14 cellular contexts compared by ENCODE assay signal in the genomic region with DNA sequence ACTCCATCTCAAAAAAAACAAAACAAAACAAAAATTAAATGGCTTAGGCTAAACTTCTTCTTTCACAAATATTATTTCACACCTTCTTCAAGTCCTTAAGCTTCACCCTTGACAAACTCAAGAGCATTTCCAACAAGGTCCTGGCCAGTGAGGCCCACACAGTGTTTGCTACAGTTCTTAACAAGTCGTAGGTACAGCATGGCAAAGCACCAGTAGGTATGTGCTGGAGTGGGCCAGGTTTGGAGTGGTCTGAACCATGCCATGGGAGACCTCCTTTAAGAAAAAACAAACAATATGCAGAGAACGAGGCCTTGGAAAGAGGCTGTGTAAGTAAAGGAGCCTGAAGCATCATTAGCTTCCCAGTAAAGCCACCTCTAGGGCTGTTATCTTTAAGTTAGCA.
"Had no signal": no experiment of that assay in that cellular context is flagged by ENCODE, and none has a peak within 500 bp of the region (broad histone marks: within the 10 kb centered on the region; RNA-seq: fewer than 3 reads in every experiment).

No MANE protein-coding gene starts in this region.

- H3K27ac ChIP-seq: cardiac muscle cell, WERI-Rb-1 had no signal

- H3K4me3 ChIP-seq: adrenal gland, cardiac muscle cell had no signal

- H3K36me3 ChIP-seq: adrenal gland, cardiac muscle cell, WERI-Rb-1 had no signal

- ATAC-seq: activated CD8-positive, alpha-beta memory T cell treated with anti-CD3 and anti-CD28 coated beads, Interleukin-2, amount 10 ng/mL, durations not matched to agents 7 days and 5 days; esophagus mucosa; natural killer cell had no signal

- H3K27me3 ChIP-seq: adrenal gland, cardiac muscle cell had no signal

- H3K4me3 Mint-ChIP-seq: activated CD4-positive, alpha-beta memory T cell treated with anti-CD3 and anti-CD28 coated beads for 36 hours; activated CD8-positive, alpha-beta memory T cell treated with anti-CD3 and anti-CD28 coated beads, Interleukin-2, amount 10 ng/mL, durations not matched to agents 7 days and 5 days; activated naive CD4-positive, alpha-beta T cell treated with anti-CD3 and anti-CD28 coated beads, Interleukin-2, amount 10 ng/mL, durations not matched to agents 7 days and 5 days; immature natural killer cell; natural killer cell; stimulated activated naive CD8-positive, alpha-beta T cell treated with anti-CD3 and anti-CD28 coated beads, Interleukin-15, Interleukin-2, amounts not matched to agents 100 ng/mL and 50 ng/mL, for 24 hours had no signal

- H3K9me3 Mint-ChIP-seq: activated CD4-positive, alpha-beta memory T cell treated with anti-CD3 and anti-CD28 coated beads for 36 hours; activated naive CD4-positive, alpha-beta T cell treated with anti-CD3 and anti-CD28 coated beads, Interleukin-2, amount 10 ng/mL, durations not matched to agents 7 days and 5 days; immature natural killer cell; natural killer cell; stimulated activated naive CD8-positive, alpha-beta T cell treated with anti-CD3 and anti-CD28 coated beads, Interleukin-15, Interleukin-2, amounts not matched to agents 100 ng/mL and 50 ng/mL, for 24 hours had no signal

- H3K27ac Mint-ChIP-seq: activated CD4-positive, alpha-beta memory T cell treated with anti-CD3 and anti-CD28 coated beads for 36 hours; activated CD8-positive, alpha-beta memory T cell treated with anti-CD3 and anti-CD28 coated beads, Interleukin-2, amount 10 ng/mL, durations not matched to agents 7 days and 5 days; activated naive CD4-positive, alpha-beta T cell treated with anti-CD3 and anti-CD28 coated beads, Interleukin-2, amount 10 ng/mL, durations not matched to agents 7 days and 5 days; immature natural killer cell; natural killer cell; stimulated activated naive CD8-positive, alpha-beta T cell treated with anti-CD3 and anti-CD28 coated beads, Interleukin-15, Interleukin-2, amounts not matched to agents 100 ng/mL and 50 ng/mL, for 24 hours had no signal

- DNase-seq: activated CD8-positive, alpha-beta memory T cell treated with anti-CD3 and anti-CD28 coated beads, Interleukin-2, amount 10 ng/mL, durations not matched to agents 7 days and 5 days; activated naive CD4-positive, alpha-beta T cell treated with anti-CD3 and anti-CD28 coated beads, Interleukin-2, amount 10 ng/mL, durations not matched to agents 7 days and 5 days; activated T-cell treated with anti-CD3 and anti-CD28 coated beads, Interleukin-2, amount 50 U/mL, for 1 hour; adrenal gland; immature natural killer cell; mammary epithelial cell; natural killer cell; retina; WERI-Rb-1 had no signal

- H3K36me3 Mint-ChIP-seq: activated CD4-positive, alpha-beta memory T cell treated with anti-CD3 and anti-CD28 coated beads for 36 hours; activated CD8-positive, alpha-beta memory T cell treated with anti-CD3 and anti-CD28 coated beads, Interleukin-2, amount 10 ng/mL, durations not matched to agents 7 days and 5 days; activated naive CD4-positive, alpha-beta T cell treated with anti-CD3 and anti-CD28 coated beads, Interleukin-2, amount 10 ng/mL, durations not matched to agents 7 days and 5 days; natural killer cell had no signal

- H3K9me3 ChIP-seq: adrenal gland, thoracic aorta had no signal
